In genomic region chr20:51768759-51769517, GRCh38 we compare ENCODE assay signal across 9 cellular contexts. TPM values are rescaled to one million over a fixed set of nuclear protein-coding genes. Genes with fewer than 3 reads are reported as not detected.
DNase-seq lines count a peak whose midpoint lies in the region; ATAC-seq, FAIRE-seq and TF ChIP-seq lines count a peak whose summit lies in the region.
"Had no signal": no experiment of that assay in that cellular context is flagged by ENCODE, and none has a peak within 500 bp of the region (broad histone marks: within the 10 kb centered on the region; RNA-seq: fewer than 3 reads in every experiment).

No MANE protein-coding gene starts in this region.

- H3K27me3 Mint-ChIP-seq in activated naive CD4-positive, alpha-beta T cell treated with anti-CD3 and anti-CD28 coated beads, Interleukin-2, amount 50 U/mL, for 24 hours = peaks cover 30% of the 10 kb centered on the region

- no TSS peak for BruUV-seq in HepG2 (replicated peaks; lab: Mats Ljungman, UMichigan)

- 15% methylated on average over 15 of the region's 16 CpGs for WGBS in HepG2 (ENCODE audit: low lambda C conversion rate)
- WGBS in right lobe of liver (ENCODE audit: insufficient coverage, low coverage, low lambda C conversion rate, missing lambda C conversion rate) = 46% methylated on average over 8 of the region's 16 CpGs
- 28% methylated on average over 16 of the region's 16 CpGs for WGBS in urinary bladder

- ATAC-seq in HepG2 = peak; percentile 5; the same call in 2 of the 3 replicates
- ATAC-seq in right lobe of liver = no peak
- ATAC-seq in GM18907 (IDR thresholded peaks at IDR 0.05; ENCODE audit: unreplicated experiment) = no peak

- in situ Hi-C loops in HepG2 (cut with HindIII; ENCODE audit: extremely low pct_ligation_motif_present, low pct_unique_long_range_greater_than_20kb) = no loop called here

- peak overlapping the region; percentile 44 to 71 (median 55); a peak in 5 of 6 replicates for H3K4me3 ChIP-seq in HepG2 (replicated peaks in 1 of 3; ENCODE audit: insufficient read depth in 1 of 3, low read depth in 2 of 3, low read length in 3 of 3)
- H3K4me3 ChIP-seq in right lobe of liver = no peak overlapping the region
- H3K4me3 ChIP-seq in urinary bladder (ENCODE audit: low read depth, low read length) = peak overlapping the region; percentile 90
- H3K4me3 ChIP-seq in BE2C (ENCODE audit: low read depth, low read length) = no peak overlapping the region

- intact Hi-C loops in HepG2 (cut with micrococcal nuclease; ENCODE audit: unreplicated experiment) = no loop called here
- intact Hi-C loops in right lobe of liver (cut with DNase I) = no loop called here

- H3K27me3 ChIP-seq in HepG2 (ENCODE audit: control insufficient read depth in 1 of 2, insufficient read depth in 2 of 2, low read length in 2 of 2) = peaks cover 0 to 12% of the 10 kb centered on the region in 2 experiments; a peak in 2 of 5 replicates
- H3K27me3 ChIP-seq in right lobe of liver = no peaks in the 10 kb centered on the region
- H3K27me3 ChIP-seq in BE2C = peaks cover 19% of the 10 kb centered on the region

- no peak for DNase-seq in HepG2 (ENCODE audit: low spot score)
- DNase-seq in right lobe of liver = no peak
- DNase-seq in left kidney (ENCODE audit: low read depth, low spot score) = peak; percentile 73
- no peak for DNase-seq in 8988T
- DNase-seq in BE2C = no peak

- CTCF ChIA-PET in HepG2 (lab: Yijun Ruan, JAX; ENCODE audit: low intra/inter-chr PET ratio, low total read pairs) = interaction anchor here (1.6 kb wide), 1 partner anchor 13 kb away, joined by 3 read pairs; no protein-coding TSS in a partner anchor

- H3K9me3 ChIP-seq in HepG2 (ENCODE audit: low read length) (no peaks in the 10 kb centered on the region), right lobe of liver (no peaks in the 10 kb centered on the region), BE2C (no peaks in the 10 kb centered on the region)

- TF ChIP-seq POLR2A in HepG2 (IDR thresholded peaks at IDR 0.05; ENCODE audit: insufficient read depth in 1 of 2, low read depth in 2 of 2, low read length in 2 of 2) (no peak), right lobe of liver (IDR thresholded peaks at IDR 0.05) (no peak)

- H3K9me3 Mint-ChIP-seq in activated naive CD4-positive, alpha-beta T cell treated with anti-CD3 and anti-CD28 coated beads, Interleukin-2, amount 50 U/mL, for 24 hours = no peaks in the 10 kb centered on the region

- no peak overlapping the region for H3K27ac Mint-ChIP-seq in activated naive CD4-positive, alpha-beta T cell treated with anti-CD3 and anti-CD28 coated beads, Interleukin-2, amount 50 U/mL, for 24 hours

- peak overlapping the region; percentile 79 for H3K4me3 Mint-ChIP-seq in activated naive CD4-positive, alpha-beta T cell treated with anti-CD3 and anti-CD28 coated beads, Interleukin-2, amount 50 U/mL, for 24 hours

- peaks cover 10% of the 10 kb centered on the region for H3K79me2 ChIP-seq in HepG2 (ENCODE audit: insufficient read depth, low read length)

- peak overlapping the region; percentile 59; the same call in 1 of the 2 replicates for H3K9ac ChIP-seq in HepG2 (ENCODE audit: insufficient read depth, low read depth, low read length)

- H3K4me2 ChIP-seq in HepG2 (ENCODE audit: low read depth, low read length) = peak overlapping the region; percentile 99

- no peaks in the 10 kb centered on the region for H4K20me1 ChIP-seq in HepG2 (ENCODE audit: insufficient read depth, low read length)

- no peak for TF ChIP-seq CTCF in HepG2 (CRISPR knock-in tag; IDR thresholded peaks at IDR 0.05)
- TF ChIP-seq CTCF in right lobe of liver (IDR thresholded peaks at IDR 0.05) = no peak
- no peak for TF ChIP-seq CTCF in BE2C (IDR thresholded peaks at IDR 0.05; ENCODE audit: low read depth, low read length)

- H3K27ac ChIP-seq in HepG2 (ENCODE audit: extremely low read length, insufficient read depth, low read length) (no peak overlapping the region), right lobe of liver (no peak overlapping the region), urinary bladder (ENCODE audit: low read depth) (no peak overlapping the region)

- H3K4me1 Mint-ChIP-seq in activated naive CD4-positive, alpha-beta T cell treated with anti-CD3 and anti-CD28 coated beads, Interleukin-2, amount 50 U/mL, for 24 hours = peaks cover 9% of the 10 kb centered on the region

- POLR2A ChIA-PET in HepG2 (lab: Yijun Ruan, JAX) = interaction anchor here (1.2 kb wide), 1 partner anchor 12 kb away, joined by 3 read pairs; no protein-coding TSS in a partner anchor

- no peak for TF ChIP-seq EP300 in HepG2 (IDR thresholded peaks at IDR 0.05; ENCODE audit: low read depth in 2 of 2, low read length in 2 of 2)
- TF ChIP-seq EP300 in HepG2 (CRISPR knock-in tag; IDR thresholded peaks at IDR 0.05; ENCODE audit: borderline replicate concordance) = no peak

- peaks cover 27% of the 10 kb centered on the region for H3K4me1 ChIP-seq in HepG2 (ENCODE audit: insufficient read depth, low read length)
- no peaks in the 10 kb centered on the region for H3K4me1 ChIP-seq in right lobe of liver
- no peaks in the 10 kb centered on the region for H3K4me1 ChIP-seq in urinary bladder (ENCODE audit: insufficient read depth)
- no peaks in the 10 kb centered on the region for H3K4me1 ChIP-seq in BE2C

- FAIRE-seq in HepG2 (lab: Jason Lieb, UNC) = no peak
- FAIRE-seq: frontal cortex had no signal

- H3K36me3 Mint-ChIP-seq in activated naive CD4-positive, alpha-beta T cell treated with anti-CD3 and anti-CD28 coated beads, Interleukin-2, amount 50 U/mL, for 24 hours = no peaks in the 10 kb centered on the region

- no peak overlapping the region for H2AFZ ChIP-seq in HepG2 (ENCODE audit: low read length)

- TF ChIP-seq RAD21 in HepG2 (CRISPR knock-in tag; IDR thresholded peaks at IDR 0.05) = no peak

- H3K36me3 ChIP-seq in HepG2 (replicated peaks in 1 of 2; ENCODE audit: control insufficient read depth in 1 of 2, insufficient read depth in 2 of 2, low read length in 2 of 2) (no peaks in the 10 kb centered on the region), right lobe of liver (no peaks in the 10 kb centered on the region), urinary bladder (ENCODE audit: insufficient read depth) (no peaks in the 10 kb centered on the region), BE2C (no peaks in the 10 kb centered on the region)

TF ChIP-seq in HepG2, 621 proteins besides CTCF, POLR2A, EP300 and RAD21 (continues in another document):
- TF ChIP-seq THYN1 (CRISPR knock-in tag; IDR thresholded peaks at IDR 0.05; ENCODE audit: borderline replicate concordance, low read depth) = no peak

RNA-seq across cellular contexts. Expression of gene ATP9A, which starts 0.7 kb away (rescaled TPM):
- total RNA-seq in HepG2 (2016; rRNA removed; fragmentation: Illumina TruSeq; extraction: Trizol) = 11.0 and 11.8 TPM in 2 replicates
- 2.4 and 3.0 TPM in 2 replicates for total RNA-seq in HepG2 (2016; cell fraction: cytosol; rRNA removed; fragmentation: Illumina TruSeq; extraction: Trizol; ENCODE audit: low read depth)
- total RNA-seq in HepG2 (2016; cell fraction: insoluble cytoplasmic fraction; rRNA removed; fragmentation: Illumina TruSeq; extraction: Trizol) = 10.1 and 11.8 TPM in 2 replicates
- 5.1 and 5.8 TPM in 2 replicates for total RNA-seq in HepG2 (2016; cell fraction: membrane; rRNA removed; fragmentation: Illumina TruSeq; extraction: Trizol)
- 13.2 and 14.5 TPM in 2 replicates for total RNA-seq in HepG2 (2016; cell fraction: nucleus; rRNA removed; fragmentation: Illumina TruSeq; extraction: Trizol)
- 18.5 and 19.2 TPM in 2 replicates for polyA plus RNA-seq in HepG2 (2011; rRNA removed)
- 13.2 and 14.1 TPM in 2 replicates for polyA plus RNA-seq in HepG2 (2011; cell fraction: cytosol; rRNA removed)
- 31.8 and 35.3 TPM in 2 replicates for polyA plus RNA-seq in HepG2 (2011; cell fraction: nucleus; rRNA removed)
- polyA plus RNA-seq in HepG2 (2012) = 23.4 and 25.1 TPM in 2 replicates
- polyA plus RNA-seq in HepG2 (2016; cell fraction: cytosol; fragmentation: Illumina TruSeq; extraction: Trizol; ENCODE audit: low read depth) = 0.52 and 0.55 TPM in 2 replicates
- 6.8 and 7.8 TPM in 2 replicates for polyA plus RNA-seq in HepG2 (2016; cell fraction: insoluble cytoplasmic fraction; fragmentation: Illumina TruSeq; extraction: Trizol; ENCODE audit: low read depth)
- polyA plus RNA-seq in HepG2 (2016; cell fraction: membrane; fragmentation: Illumina TruSeq; extraction: Trizol; ENCODE audit: low read depth) = 2.0 and 2.2 TPM in 2 replicates
- polyA plus RNA-seq in HepG2 (2016; cell fraction: nucleus; fragmentation: Illumina TruSeq; extraction: Trizol; ENCODE audit: insufficient read depth, low read depth) = 14.8 and 15.7 TPM in 2 replicates
- 30.7 and 75.7 TPM in 2 replicates for polyA minus RNA-seq in HepG2 (2011; rRNA and poly(A)+ RNA removed; ENCODE audit: low replicate concordance)
- polyA minus RNA-seq in HepG2 (2011; cell fraction: cytosol; rRNA and poly(A)+ RNA removed) = 25.1 and 28.6 TPM in 2 replicates
- 37.2 and 39.9 TPM in 2 replicates for polyA minus RNA-seq in HepG2 (2011; cell fraction: nucleus; rRNA and poly(A)+ RNA removed)
- total RNA-seq in right lobe of liver = 10 to 100 TPM; 10.5 to 17.4 (median 13.0) TPM
- total RNA-seq in urinary bladder = 25.6 TPM
- polyA plus RNA-seq in urinary bladder = 17.9 TPM
- polyA plus RNA-seq in BE2C (2012; ENCODE audit: insufficient read depth, insufficient read length, low read depth) = 0.32 TPM

RNA-seq across cellular contexts. Expression of gene SALL4, which starts 33.4 kb away (rescaled TPM):
- total RNA-seq in HepG2 (2016; rRNA removed; fragmentation: Illumina TruSeq; extraction: Trizol) (0.17 and 0.33 TPM in 2 replicates), right lobe of liver (under 1 TPM; 0.24 to 0.63 (median 0.40) TPM), urinary bladder (1.3 TPM)
- total RNA-seq in HepG2 (2016; cell fraction: cytosol; rRNA removed; fragmentation: Illumina TruSeq; extraction: Trizol; ENCODE audit: low read depth) = 0.09 and 0.10 TPM in 2 replicates
- 0.24 and 0.26 TPM in 2 replicates for total RNA-seq in HepG2 (2016; cell fraction: insoluble cytoplasmic fraction; rRNA removed; fragmentation: Illumina TruSeq; extraction: Trizol)
- total RNA-seq in HepG2 (2016; cell fraction: membrane; rRNA removed; fragmentation: Illumina TruSeq; extraction: Trizol) = 0.24 and 0.25 TPM in 2 replicates
- total RNA-seq in HepG2 (2016; cell fraction: nucleus; rRNA removed; fragmentation: Illumina TruSeq; extraction: Trizol) = 0.34 and 0.47 TPM in 2 replicates
- polyA plus RNA-seq in HepG2 (2011; rRNA removed) (1.5 and 1.8 TPM in 2 replicates), urinary bladder (0.06 TPM)
- 0.56 and 0.67 TPM in 2 replicates for polyA plus RNA-seq in HepG2 (2011; cell fraction: cytosol; rRNA removed)
- polyA plus RNA-seq in HepG2 (2011; cell fraction: nucleus; rRNA removed) = 5.4 and 6.2 TPM in 2 replicates
- polyA plus RNA-seq in HepG2 (2012) = 2.7 and 4.4 TPM in 2 replicates
- polyA plus RNA-seq in HepG2 (2016; cell fraction: cytosol; fragmentation: Illumina TruSeq; extraction: Trizol; ENCODE audit: low read depth) = not detected in 2 replicates
- 0.13 and 0.20 TPM in 2 replicates for polyA plus RNA-seq in HepG2 (2016; cell fraction: insoluble cytoplasmic fraction; fragmentation: Illumina TruSeq; extraction: Trizol; ENCODE audit: low read depth)
- 0.05 and 0.10 TPM in 2 replicates for polyA plus RNA-seq in HepG2 (2016; cell fraction: membrane; fragmentation: Illumina TruSeq; extraction: Trizol; ENCODE audit: low read depth)
- 2.4 and 4.2 TPM in 2 replicates for polyA plus RNA-seq in HepG2 (2016; cell fraction: nucleus; fragmentation: Illumina TruSeq; extraction: Trizol; ENCODE audit: insufficient read depth, low read depth)
- 1.5 and 6.5 TPM in 2 replicates for polyA minus RNA-seq in HepG2 (2011; rRNA and poly(A)+ RNA removed; ENCODE audit: low replicate concordance)
- 1.4 and 1.5 TPM in 2 replicates for polyA minus RNA-seq in HepG2 (2011; cell fraction: cytosol; rRNA and poly(A)+ RNA removed)
- polyA minus RNA-seq in HepG2 (2011; cell fraction: nucleus; rRNA and poly(A)+ RNA removed) = 2.0 and 2.1 TPM in 2 replicates
- polyA plus RNA-seq in BE2C (2012; ENCODE audit: insufficient read depth, insufficient read length, low read depth) = not detected

Comparison
In these comparisons a context has a peak if more than half of its experiments do, and no peak if none do; other contexts are left out.
1. H3K4me3 ChIP-seq: peak in HepG2 (3 of 3) and urinary bladder (single experiment); none in right lobe of liver (0 of 3) and BE2C (single experiment).